In genomic region chr1:192967211-192967877, GRCh38 we compare ENCODE assay signal across 22 cellular contexts.
DNase-seq lines count a peak whose midpoint lies in the region; ATAC-seq, FAIRE-seq and TF ChIP-seq lines count a peak whose summit lies in the region.
"Had no signal": no experiment of that assay in that cellular context is flagged by ENCODE, and none has a peak within 500 bp of the region (broad histone marks: within the 10 kb centered on the region; RNA-seq: fewer than 3 reads in every experiment).

No MANE protein-coding gene starts in this region.

- no peaks in the 10 kb centered on the region for H3K27me3 Mint-ChIP-seq in CD14-positive monocyte (ENCODE audit: low read depth in 3 of 3)
- no peaks in the 10 kb centered on the region for H3K27me3 Mint-ChIP-seq in progenitor cell of endocrine pancreas

- H3F3A ChIP-seq in PC-3 (ENCODE audit: low read length, unreplicated experiment): no peaks in the 10 kb centered on the region

- H3K4me2 ChIP-seq in PC-3 (ENCODE audit: low read length): no peak overlapping the region
- H3K4me2 ChIP-seq in endothelial cell of umbilical vein (ENCODE audit: insufficient read depth, low read length): peak overlapping the region; percentile 75
- H3K4me2 ChIP-seq: BLaER1 treated with 17β-estradiol and CSF1 and Interleukin-3, amounts not matched to agents 10 nM and 100 nM; KMS-11 had no signal

- H3K4me1 ChIP-seq in PC-3 (ENCODE audit: insufficient read depth, low read length) (peaks cover 16% of the 10 kb centered on the region), endothelial cell of umbilical vein (ENCODE audit: control insufficient read depth, extremely low read depth, insufficient read depth, low read length) (peaks cover 25% of the 10 kb centered on the region)

- ATAC-seq in PC-3 (peak; percentile 31; the same call in 1 of the 2 replicates), HG03520 (IDR thresholded peaks at IDR 0.05; ENCODE audit: unreplicated experiment) (no peak), GM18505 (IDR thresholded peaks at IDR 0.05; ENCODE audit: unreplicated experiment) (no peak), GM19324 (IDR thresholded peaks at IDR 0.05; ENCODE audit: low FRiP score, unreplicated experiment) (no peak)

- no peak for TF ChIP-seq CTCF in CD14-positive monocyte (IDR thresholded peaks at IDR 0.05)
- TF ChIP-seq CTCF in PC-3 (conservative IDR thresholded peaks at IDR 0.05; ENCODE audit: low read depth, low read length): no peak
- TF ChIP-seq CTCF in endothelial cell of umbilical vein (IDR thresholded peaks at IDR 0.05; ENCODE audit: extremely low read depth in 1 of 2, insufficient read depth in 1 of 2, low read depth in 1 of 2, low read length in 2 of 2): no peak
- no peak for TF ChIP-seq CTCF in progenitor cell of endocrine pancreas (IDR thresholded peaks at IDR 0.05; ENCODE audit: unreplicated experiment)

- H3K9me3 ChIP-seq in PC-3 (ENCODE audit: low read length) (no peaks in the 10 kb centered on the region), endothelial cell of umbilical vein (replicated peaks; ENCODE audit: control insufficient read depth, insufficient read depth, low read length) (no peaks in the 10 kb centered on the region)
- H3K9me3 ChIP-seq: BLaER1 treated with 17β-estradiol and CSF1 and Interleukin-3, amounts not matched to agents 10 nM and 100 nM had no signal

- H3K79me2 ChIP-seq in PC-3 (ENCODE audit: low read length) (no peaks in the 10 kb centered on the region), endothelial cell of umbilical vein (ENCODE audit: control insufficient read depth, insufficient read depth, low read length) (no peaks in the 10 kb centered on the region)

- H3K36me3 Mint-ChIP-seq in CD14-positive monocyte (no peaks in the 10 kb centered on the region), progenitor cell of endocrine pancreas (ENCODE audit: insufficient read depth) (peaks cover 3% of the 10 kb centered on the region)

- BruUV-seq in PC-3 (replicated peaks; lab: Mats Ljungman, UMichigan) (no TSS peak), endothelial cell of umbilical vein (replicated peaks; lab: Mats Ljungman, UMichigan) (no TSS peak)

- H3K9ac ChIP-seq in PC-3 (ENCODE audit: low read length): no peak overlapping the region
- H3K9ac ChIP-seq in endothelial cell of umbilical vein (replicated peaks; ENCODE audit: extremely low read depth, insufficient read depth, low read length): peak overlapping the region; percentile 61
- H3K9ac ChIP-seq: BLaER1 treated with 17β-estradiol and CSF1 and Interleukin-3, amounts not matched to agents 10 nM and 100 nM; KMS-11 had no signal

- no peaks in the 10 kb centered on the region for H3K9me2 ChIP-seq in PC-3 (replicated peaks; ENCODE audit: low read length)

- DNase-seq in CD14-positive monocyte (ENCODE audit: low spot score) (no peak), PC-3 (no peak), endothelial cell of umbilical vein (ENCODE audit: low read depth, low spot score) (peak; percentile 91), progenitor cell of endocrine pancreas (ENCODE audit: low spot score, unreplicated experiment) (no peak)
- DNase-seq: CD8-positive, alpha-beta memory T cell; DMS79; HFFc6; NCI-H1048; NCI-H1436 treated with DMSO at 0.1 percent for 48 hours; NCI-H2081 treated with DMSO at 0.1 percent for 48 hours; NCI-H510A; NCI-H748 treated with DMSO at 0.1 percent for 48 hours; SHP77 had no signal

- intact Hi-C loops in CD14-positive monocyte (cut with micrococcal nuclease) (loop anchor here in 1 of 2 donors (10.0 kb wide), 1 partner anchor 63 kb away; no protein-coding TSS in a partner anchor), PC-3 (cut with micrococcal nuclease) (loop anchor here (5.0 kb wide), 1 partner anchor 50 kb away; no protein-coding TSS in a partner anchor), endothelial cell of umbilical vein (cut with micrococcal nuclease) (loop anchor here (1.0 to 2.0 kb wide), 2 partner anchors 29 to 159 kb away; no protein-coding TSS in a partner anchor)

- H3K36me3 ChIP-seq in PC-3 (ENCODE audit: low read depth, low read length): no peaks in the 10 kb centered on the region
- H3K36me3 ChIP-seq in endothelial cell of umbilical vein (ENCODE audit: control insufficient read depth in 2 of 2, extremely low read depth in 1 of 2, insufficient read depth in 2 of 2, low read length in 2 of 2): no peaks in the 10 kb centered on the region
- H3K36me3 ChIP-seq: BLaER1 treated with 17β-estradiol and CSF1 and Interleukin-3, amounts not matched to agents 10 nM and 100 nM had no signal

- peak; percentile 8 for FAIRE-seq in endothelial cell of umbilical vein (lab: Jason Lieb, UNC)
- FAIRE-seq: D721Med, GM12892, H54 had no signal

- TF ChIP-seq POLR2A in endothelial cell of umbilical vein (IDR thresholded peaks at IDR 0.05; ENCODE audit: low read depth, low read length) (no peak), GM18505 (IDR thresholded peaks at IDR 0.05; ENCODE audit: borderline replicate concordance, extremely low read depth, insufficient read depth, insufficient read length) (no peak)

- H4K20me1 ChIP-seq in PC-3 (ENCODE audit: low read length) (no peaks in the 10 kb centered on the region), endothelial cell of umbilical vein (replicated peaks; ENCODE audit: control insufficient read depth, extremely low read depth, insufficient read depth, low read length) (no peaks in the 10 kb centered on the region)
- H4K20me1 ChIP-seq: BLaER1 treated with 17β-estradiol and CSF1 and Interleukin-3, amounts not matched to agents 10 nM and 100 nM had no signal

- CTCF ChIA-PET in PC-3 (lab: Charles Lee) (no interaction called here), endothelial cell of umbilical vein (lab: Charles Lee) (interaction anchor here (0.8 to 2.3 kb wide), 6 partner anchors 8 to 160 kb away, joined by 3 to 11 read pairs (median 4); no protein-coding TSS in a partner anchor)

- H3K27ac ChIP-seq in PC-3 (ENCODE audit: low read length) (peak overlapping the region; percentile 46), endothelial cell of umbilical vein (ENCODE audit: insufficient read depth, low read depth, low read length) (peak overlapping the region; percentile 93)
- H3K27ac ChIP-seq: BLaER1 treated with 17β-estradiol and CSF1 and Interleukin-3, amounts not matched to agents 10 nM and 100 nM; KMS-11; SK-N-MC had no signal

- H3K9me1 ChIP-seq in endothelial cell of umbilical vein (replicated peaks; ENCODE audit: control insufficient read depth, extremely low read depth, insufficient read depth, low read length): no peaks in the 10 kb centered on the region

- no peak overlapping the region for H2AFZ ChIP-seq in PC-3 (ENCODE audit: low read length)
- H2AFZ ChIP-seq in endothelial cell of umbilical vein (ENCODE audit: low read depth, low read length): peak overlapping the region; percentile 56

- H3K4me1 Mint-ChIP-seq in CD14-positive monocyte (peaks cover 8% of the 10 kb centered on the region), progenitor cell of endocrine pancreas (ENCODE audit: low read depth) (peaks cover 6% of the 10 kb centered on the region)

- H3K9me3 Mint-ChIP-seq in CD14-positive monocyte (peaks cover 0 to 3% (median 0%) of the 10 kb centered on the region in 7 donors), progenitor cell of endocrine pancreas (ENCODE audit: low read depth) (peaks cover 12% of the 10 kb centered on the region)
- H3K9me3 Mint-ChIP-seq: CD8-positive, alpha-beta memory T cell; HFFc6 had no signal

- H3K27me3 ChIP-seq in PC-3 (ENCODE audit: low read length) (no peaks in the 10 kb centered on the region), endothelial cell of umbilical vein (ENCODE audit: control insufficient read depth in 2 of 2, insufficient read depth in 2 of 2, low read length in 2 of 2) (no peaks in the 10 kb centered on the region)
- H3K27me3 ChIP-seq: BLaER1 treated with 17β-estradiol and CSF1 and Interleukin-3, amounts not matched to agents 10 nM and 100 nM had no signal

- POLR2A ChIA-PET in PC-3 (lab: Charles Lee; ENCODE audit: unreplicated experiment): no interaction called here
- POLR2A ChIA-PET in endothelial cell of umbilical vein (lab: Charles Lee): interaction anchor here (0.7 to 2.7 kb wide), 4 partner anchors 9 to 158 kb away, joined by 3 to 10 read pairs (median 6); partner anchors contain the start of gene RGS2

- H3K4me3 ChIP-seq in PC-3 (ENCODE audit: low read length) (no peak overlapping the region), endothelial cell of umbilical vein (replicated peaks in 1 of 3; ENCODE audit: insufficient read depth in 1 of 3, low read depth in 1 of 3, low read length in 3 of 3) (peak overlapping the region in 1 of 3 experiments; percentile 22)
- H3K4me3 ChIP-seq: BLaER1 treated with 17β-estradiol and CSF1 and Interleukin-3, amounts not matched to agents 10 nM and 100 nM; SK-N-MC had no signal

- dilution Hi-C loops in endothelial cell of umbilical vein (cut with MboI; ENCODE audit: extremely low pct_ligation_motif_present, low sequenced_read_pairs): no loop called here

- H3K27ac Mint-ChIP-seq in CD14-positive monocyte (peak overlapping the region in 4 of 7 donors; percentile 4 to 64 (median 17)), progenitor cell of endocrine pancreas (peak overlapping the region; percentile 9)
- H3K27ac Mint-ChIP-seq: HFFc6 had no signal

- H3K4me3 Mint-ChIP-seq in CD14-positive monocyte (no peak overlapping the region), progenitor cell of endocrine pancreas (ENCODE audit: low read depth) (no peak overlapping the region)
- H3K4me3 Mint-ChIP-seq: CD8-positive, alpha-beta memory T cell; HFFc6 had no signal

TF ChIP-seq in endothelial cell of umbilical vein, 7 proteins besides CTCF, POLR2A, EP300 and RAD21:
- TF ChIP-seq JUN (IDR thresholded peaks at IDR 0.05; ENCODE audit: borderline replicate concordance, insufficient read depth, insufficient read length, low read depth) (peak; percentile 47), POLR2AphosphoS5 (IDR thresholded peaks at IDR 0.05; ENCODE audit: insufficient read depth, low read depth, low read length) (peak; percentile 28), EZH2 (IDR thresholded peaks at IDR 0.05; ENCODE audit: borderline replicate concordance, low read depth, low read length, severe bottlenecking) (no peak), GATA2 (IDR thresholded peaks at IDR 0.05; ENCODE audit: insufficient read depth, insufficient read length, low read depth, low read length) (peak; percentile 58), MAX (IDR thresholded peaks at IDR 0.05; ENCODE audit: insufficient read depth, insufficient read length) (no peak), FOS (IDR thresholded peaks at IDR 0.05; ENCODE audit: borderline replicate concordance, insufficient read depth, low read length) (peak; percentile 16), MYC (IDR thresholded peaks at IDR 0.05; ENCODE audit: low read depth, low read length) (no peak)
